Comparison of ENCODE assay signal across 16 cellular contexts in the genomic region with DNA sequence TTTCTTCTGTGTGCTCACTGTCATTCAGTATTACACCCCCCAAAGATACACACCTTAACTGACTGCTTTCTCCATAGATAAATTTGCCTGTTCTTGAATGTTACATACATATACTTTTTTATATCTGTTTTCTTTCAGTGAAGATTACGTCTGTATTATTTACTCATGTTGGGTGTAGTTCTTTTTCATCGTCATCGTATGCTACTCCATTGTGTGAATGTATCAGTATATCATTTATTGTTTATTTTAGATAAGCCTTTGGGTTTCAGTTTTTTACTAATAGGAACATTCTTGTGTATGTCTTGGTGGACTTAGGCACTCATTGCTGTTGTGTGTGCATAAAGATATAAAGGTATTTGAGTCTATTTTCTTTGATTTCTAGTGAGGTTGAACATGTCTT.
DNase-seq lines count a peak whose midpoint lies in the region; ATAC-seq and TF ChIP-seq lines count a peak whose summit lies in the region.
"Had no signal": no experiment of that assay in that cellular context is flagged by ENCODE, and none has a peak within 500 bp of the region (broad histone marks: within the 10 kb centered on the region; RNA-seq: fewer than 3 reads in every experiment).

No MANE protein-coding gene starts in this region.

- no peaks in the 10 kb centered on the region for H3K27me3 Mint-ChIP-seq in natural killer cell (ENCODE audit: low read depth in 2 of 2)
- no peaks in the 10 kb centered on the region for H3K27me3 Mint-ChIP-seq in natural killer cell treated with Interleukin-12 subunit alpha and Interleukin-12 subunit beta and Interleukin-15 and Interleukin-18, amount 100 ng/mL, for 72 hours
- H3K27me3 Mint-ChIP-seq in progenitor cell of endocrine pancreas = no peaks in the 10 kb centered on the region
- H3K27me3 Mint-ChIP-seq: CD4-positive, CD25-positive, alpha-beta regulatory T cell; IgD-negative memory B cell had no signal

- H3K27ac Mint-ChIP-seq in natural killer cell = peak overlapping the region; percentile 31 to 50
- H3K27ac Mint-ChIP-seq in natural killer cell treated with Interleukin-12 subunit alpha and Interleukin-12 subunit beta and Interleukin-15 and Interleukin-18, amount 100 ng/mL, for 72 hours = no peak overlapping the region
- peak overlapping the region; percentile 27 for H3K27ac Mint-ChIP-seq in progenitor cell of endocrine pancreas
- H3K27ac Mint-ChIP-seq: IgD-negative memory B cell had no signal

- no peaks in the 10 kb centered on the region for H3K36me3 Mint-ChIP-seq in natural killer cell
- peaks cover 13% of the 10 kb centered on the region for H3K36me3 Mint-ChIP-seq in natural killer cell treated with Interleukin-12 subunit alpha and Interleukin-12 subunit beta and Interleukin-15 and Interleukin-18, amount 100 ng/mL, for 72 hours
- H3K36me3 Mint-ChIP-seq in progenitor cell of endocrine pancreas (ENCODE audit: insufficient read depth) = peaks cover 7% of the 10 kb centered on the region

- H3K4me1 Mint-ChIP-seq in natural killer cell (peaks cover 40 to 66% of the 10 kb centered on the region in 2 donors), progenitor cell of endocrine pancreas (ENCODE audit: low read depth) (peaks cover 17% of the 10 kb centered on the region)
- peaks cover 29 to 42% of the 10 kb centered on the region in 2 donors for H3K4me1 Mint-ChIP-seq in natural killer cell treated with Interleukin-12 subunit alpha and Interleukin-12 subunit beta and Interleukin-15 and Interleukin-18, amount 100 ng/mL, for 72 hours (ENCODE audit: low read depth in 2 of 2)

- H3K36me3 ChIP-seq in BE2C = peaks cover 8% of the 10 kb centered on the region

- H3K4me1 ChIP-seq in BE2C = no peaks in the 10 kb centered on the region
- H3K4me1 ChIP-seq: HAP-1 had no signal

- DNase-seq in natural killer cell = no peak
- no peak for DNase-seq in natural killer cell treated with Interleukin-12 subunit alpha and Interleukin-12 subunit beta and Interleukin-15 and Interleukin-18, amount 100 ng/mL, for 72 hours (ENCODE audit: low spot score)
- no peak for DNase-seq in left colon
- no peak for DNase-seq in progenitor cell of endocrine pancreas (ENCODE audit: low spot score, unreplicated experiment)
- DNase-seq in HuH-7 (ENCODE audit: low spot score) = no peak
- no peak for DNase-seq in GM13976 (ENCODE audit: low spot score)
- DNase-seq in BE2C = no peak
- DNase-seq: 8988T; AML-193; Calu3; CD4-positive, CD25-positive, alpha-beta regulatory T cell; DMS 273 treated with DMSO at 0.1 percent for 48 hours; GOT3 had no signal

- H3K9me3 ChIP-seq in BE2C = no peaks in the 10 kb centered on the region
- H3K9me3 ChIP-seq: BLaER1 treated with 17β-estradiol and CSF1 and Interleukin-3, amounts not matched to agents 10 nM and 100 nM; HAP-1 had no signal

- intact Hi-C loops in natural killer cell (cut with micrococcal nuclease) = loop anchor here (5.0 kb wide), 1 partner anchor 33 kb away; no protein-coding TSS in a partner anchor
- intact Hi-C loops in left colon (cut with DNase I, micrococcal nuclease) = no loop called here

- no peaks in the 10 kb centered on the region for H3K27me3 ChIP-seq in BE2C
- H3K27me3 ChIP-seq: BLaER1 treated with 17β-estradiol and CSF1 and Interleukin-3, amounts not matched to agents 10 nM and 100 nM had no signal

- in situ Hi-C loops in GM13976 (cut with MboI; ENCODE audit: low sequenced_read_pairs, unreplicated experiment) = no loop called here

- H3K4me3 Mint-ChIP-seq in natural killer cell (no peak overlapping the region), progenitor cell of endocrine pancreas (ENCODE audit: low read depth) (no peak overlapping the region)
- no peak overlapping the region for H3K4me3 Mint-ChIP-seq in natural killer cell treated with Interleukin-12 subunit alpha and Interleukin-12 subunit beta and Interleukin-15 and Interleukin-18, amount 100 ng/mL, for 72 hours
- H3K4me3 Mint-ChIP-seq: CD4-positive, CD25-positive, alpha-beta regulatory T cell; IgD-negative memory B cell had no signal

- TF ChIP-seq CTCF in natural killer cell (IDR thresholded peaks at IDR 0.05) (no peak), progenitor cell of endocrine pancreas (IDR thresholded peaks at IDR 0.05; ENCODE audit: unreplicated experiment) (no peak), GM13976 (IDR thresholded peaks at IDR 0.05; ENCODE audit: borderline replicate concordance, control extremely low read depth, extremely low read depth, insufficient read depth, missing control alignments) (no peak), BE2C (IDR thresholded peaks at IDR 0.05; ENCODE audit: low read depth, low read length) (no peak)

- ATAC-seq in natural killer cell (no peak), left colon (peak; percentile 82)
- no peak for ATAC-seq in natural killer cell treated with Interleukin-12 subunit alpha and Interleukin-12 subunit beta and Interleukin-15 and Interleukin-18, amount 100 ng/mL, for 72 hours

- H3K4me3 ChIP-seq in BE2C (ENCODE audit: low read depth, low read length) = no peak overlapping the region
- H3K4me3 ChIP-seq: BLaER1 treated with 17β-estradiol and CSF1 and Interleukin-3, amounts not matched to agents 10 nM and 100 nM; HAP-1 had no signal

- no peaks in the 10 kb centered on the region for H3K9me3 Mint-ChIP-seq in natural killer cell
- H3K9me3 Mint-ChIP-seq in natural killer cell treated with Interleukin-12 subunit alpha and Interleukin-12 subunit beta and Interleukin-15 and Interleukin-18, amount 100 ng/mL, for 72 hours = no peaks in the 10 kb centered on the region
- no peaks in the 10 kb centered on the region for H3K9me3 Mint-ChIP-seq in progenitor cell of endocrine pancreas (ENCODE audit: low read depth)
- H3K9me3 Mint-ChIP-seq: CD4-positive, CD25-positive, alpha-beta regulatory T cell; IgD-negative memory B cell had no signal

Comparison
In these comparisons a context has a peak if more than half of its experiments do, and no peak if none do; other contexts are left out.
1. H3K27ac Mint-ChIP-seq: peak in natural killer cell (2 of 2) and progenitor cell of endocrine pancreas (single experiment); none in natural killer cell treated with Interleukin-12 subunit alpha and Interleukin-12 subunit beta and Interleukin-15 and Interleukin-18, amount 100 ng/mL, for 72 hours (0 of 2).